ENCODE assay signal across 8 cellular contexts in the genomic region with DNA sequence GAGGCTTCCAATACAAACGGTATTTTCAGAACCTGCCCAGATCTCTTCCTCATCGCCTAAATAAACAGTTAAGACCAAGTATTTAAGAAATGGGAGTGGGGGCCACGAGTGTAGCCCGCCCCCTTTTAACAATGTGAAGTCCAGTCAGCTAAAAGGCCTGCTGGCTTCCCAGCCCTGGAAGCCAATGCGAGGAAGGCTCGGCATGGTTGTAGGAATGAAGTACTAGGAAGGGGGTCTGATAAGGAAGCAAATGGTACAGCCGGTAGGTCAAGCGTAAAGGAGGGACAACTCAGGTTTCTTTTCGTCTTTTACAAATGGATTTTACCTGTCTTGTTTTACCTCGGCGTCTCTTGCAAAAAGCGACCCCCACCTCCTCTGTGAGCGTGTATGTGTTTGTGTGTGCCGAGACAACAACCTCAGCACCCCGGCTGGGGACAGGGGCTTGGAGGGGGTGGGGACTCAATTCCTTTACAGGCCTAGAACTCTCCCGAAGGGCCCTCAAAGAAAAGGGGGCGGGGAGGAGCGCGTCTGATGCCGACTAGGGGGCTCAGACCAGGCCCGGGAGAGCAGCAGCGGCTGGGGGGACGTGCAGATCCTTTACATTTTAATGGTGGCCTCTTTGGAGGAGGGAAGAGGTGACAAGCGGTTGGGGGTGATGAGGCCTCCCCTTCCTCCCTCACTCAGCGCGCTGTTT.
DNase-seq lines count a peak whose midpoint lies in the region; ATAC-seq and TF ChIP-seq lines count a peak whose summit lies in the region.

No MANE protein-coding gene starts in this region.

- TF ChIP-seq CTCF in GM12864 (IDR thresholded peaks at IDR 0.05; ENCODE audit: low read depth, low read length, missing control alignments), result no peak

- H3K9ac ChIP-seq in SK-N-MC (ENCODE audit: insufficient read length), result peak overlapping the region; percentile 62

- H3K9me3 ChIP-seq in SK-N-MC (ENCODE audit: low read depth, low read length), result no peaks in the 10 kb centered on the region

- peak; percentile 9 for ATAC-seq in HG02981 (IDR thresholded peaks at IDR 0.05; ENCODE audit: unreplicated experiment)

- H3K36me3 ChIP-seq in SK-N-MC (ENCODE audit: insufficient read depth, low read length), result no peaks in the 10 kb centered on the region

- no peak for DNase-seq in GM12864 (ENCODE audit: low read depth)
- no peak for DNase-seq in SK-N-MC (ENCODE audit: low read depth, low spot score)
- peak; percentile 21 for DNase-seq in central memory CD4-positive, alpha-beta T cell
- DNase-seq in inferior parietal cortex (ENCODE audit: extremely low spot score), result peak; percentile 21
- DNase-seq in DMS114 treated with DMSO at 0.1 percent for 48 hours (lab: John Stamatoyannopoulos, UW; ENCODE audit: unreplicated experiment), result no peak
- DNase-seq in NK-92 treated with Interleukin-12 subunit alpha and Interleukin-12 subunit beta, amount 100 ng/mL, for 24 hours (lab: John Stamatoyannopoulos, UW), result no peak

- H3K4me3 ChIP-seq in GM12864 (ENCODE audit: low read depth, low read length) (peak overlapping the region; percentile 87), SK-N-MC (peak overlapping the region; percentile 87), skin epidermis (peak overlapping the region; percentile 55 to 97 (median 77))

- H3K27ac ChIP-seq in SK-N-MC (no peak overlapping the region), skin epidermis (peak overlapping the region in 20 of 21 experiments; percentile 20 to 91 (median 78))

Comparison
In these comparisons a context has a peak if more than half of its experiments do, and no peak if none do; other contexts are left out.
1. DNase-seq: peak in central memory CD4-positive, alpha-beta T cell (single experiment) and inferior parietal cortex (single experiment); none in GM12864 (single experiment), SK-N-MC (single experiment), DMS114 treated with DMSO at 0.1 percent for 48 hours (single experiment) and NK-92 treated with Interleukin-12 subunit alpha and Interleukin-12 subunit beta, amount 100 ng/mL, for 24 hours (single experiment).
2. Peak in every context shown above with its lines, with median percentiles within 50 percentile points of each other: H3K4me3 ChIP-seq.